ENCODE assay signal across 1 cellular context in the genomic region with DNA sequence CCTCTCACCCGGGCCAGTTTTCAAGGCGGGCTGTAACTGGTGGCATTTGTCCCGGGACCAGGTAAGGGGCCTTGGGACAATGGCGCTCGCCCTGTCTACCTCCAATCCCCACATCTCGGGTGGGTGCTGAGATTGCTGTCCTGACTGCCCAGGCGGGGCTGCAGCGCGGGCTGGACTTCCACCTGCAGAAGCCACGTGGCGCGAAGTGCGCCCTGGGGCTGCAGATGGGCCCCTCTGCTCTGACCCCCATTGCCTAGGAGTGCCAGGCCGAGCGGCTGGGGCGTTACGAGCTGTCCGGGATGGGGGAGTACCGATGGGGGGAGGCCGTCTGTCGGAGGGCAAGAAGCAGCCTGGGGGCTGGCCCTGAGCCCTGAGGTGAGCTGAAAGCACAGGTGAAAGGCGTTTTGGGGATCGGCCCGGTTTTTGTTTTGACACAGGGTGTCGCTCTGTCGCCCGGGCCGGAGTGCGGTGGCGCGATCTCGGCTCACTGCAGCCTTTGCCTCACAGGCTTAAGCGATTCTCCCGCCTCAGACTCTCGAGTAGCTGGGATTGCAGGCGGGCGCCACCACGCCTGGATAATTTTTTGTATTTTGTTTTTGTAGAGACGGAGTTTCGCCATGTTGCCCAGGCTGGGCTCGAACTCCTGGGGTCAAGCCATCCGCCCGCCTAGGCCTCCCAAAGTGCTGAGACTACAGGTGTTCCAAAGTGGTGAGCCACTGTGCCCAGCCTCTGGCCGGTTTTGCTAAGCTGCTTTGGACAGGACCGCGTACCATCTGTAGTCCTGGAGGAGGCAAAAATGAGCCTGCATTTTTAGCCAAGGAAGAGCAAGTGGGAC.
TF ChIP-seq lines count a peak whose summit lies in the region.

A gene with protein sequence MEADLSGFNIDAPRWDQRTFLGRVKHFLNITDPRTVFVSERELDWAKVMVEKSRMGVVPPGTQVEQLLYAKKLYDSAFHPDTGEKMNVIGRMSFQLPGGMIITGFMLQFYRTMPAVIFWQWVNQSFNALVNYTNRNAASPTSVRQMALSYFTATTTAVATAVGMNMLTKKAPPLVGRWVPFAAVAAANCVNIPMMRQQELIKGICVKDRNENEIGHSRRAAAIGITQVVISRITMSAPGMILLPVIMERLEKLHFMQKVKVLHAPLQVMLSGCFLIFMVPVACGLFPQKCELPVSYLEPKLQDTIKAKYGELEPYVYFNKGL (plus strand): TSS at position 16 of the 835 bp plus-strand sequence. CDS start 12,001 bp downstream, outside the sequence.

TF ChIP-seq in K562, 482 proteins besides CTCF, POLR2A, EP300 and RAD21 (continued from another document):
- TF ChIP-seq, protein P1, sequence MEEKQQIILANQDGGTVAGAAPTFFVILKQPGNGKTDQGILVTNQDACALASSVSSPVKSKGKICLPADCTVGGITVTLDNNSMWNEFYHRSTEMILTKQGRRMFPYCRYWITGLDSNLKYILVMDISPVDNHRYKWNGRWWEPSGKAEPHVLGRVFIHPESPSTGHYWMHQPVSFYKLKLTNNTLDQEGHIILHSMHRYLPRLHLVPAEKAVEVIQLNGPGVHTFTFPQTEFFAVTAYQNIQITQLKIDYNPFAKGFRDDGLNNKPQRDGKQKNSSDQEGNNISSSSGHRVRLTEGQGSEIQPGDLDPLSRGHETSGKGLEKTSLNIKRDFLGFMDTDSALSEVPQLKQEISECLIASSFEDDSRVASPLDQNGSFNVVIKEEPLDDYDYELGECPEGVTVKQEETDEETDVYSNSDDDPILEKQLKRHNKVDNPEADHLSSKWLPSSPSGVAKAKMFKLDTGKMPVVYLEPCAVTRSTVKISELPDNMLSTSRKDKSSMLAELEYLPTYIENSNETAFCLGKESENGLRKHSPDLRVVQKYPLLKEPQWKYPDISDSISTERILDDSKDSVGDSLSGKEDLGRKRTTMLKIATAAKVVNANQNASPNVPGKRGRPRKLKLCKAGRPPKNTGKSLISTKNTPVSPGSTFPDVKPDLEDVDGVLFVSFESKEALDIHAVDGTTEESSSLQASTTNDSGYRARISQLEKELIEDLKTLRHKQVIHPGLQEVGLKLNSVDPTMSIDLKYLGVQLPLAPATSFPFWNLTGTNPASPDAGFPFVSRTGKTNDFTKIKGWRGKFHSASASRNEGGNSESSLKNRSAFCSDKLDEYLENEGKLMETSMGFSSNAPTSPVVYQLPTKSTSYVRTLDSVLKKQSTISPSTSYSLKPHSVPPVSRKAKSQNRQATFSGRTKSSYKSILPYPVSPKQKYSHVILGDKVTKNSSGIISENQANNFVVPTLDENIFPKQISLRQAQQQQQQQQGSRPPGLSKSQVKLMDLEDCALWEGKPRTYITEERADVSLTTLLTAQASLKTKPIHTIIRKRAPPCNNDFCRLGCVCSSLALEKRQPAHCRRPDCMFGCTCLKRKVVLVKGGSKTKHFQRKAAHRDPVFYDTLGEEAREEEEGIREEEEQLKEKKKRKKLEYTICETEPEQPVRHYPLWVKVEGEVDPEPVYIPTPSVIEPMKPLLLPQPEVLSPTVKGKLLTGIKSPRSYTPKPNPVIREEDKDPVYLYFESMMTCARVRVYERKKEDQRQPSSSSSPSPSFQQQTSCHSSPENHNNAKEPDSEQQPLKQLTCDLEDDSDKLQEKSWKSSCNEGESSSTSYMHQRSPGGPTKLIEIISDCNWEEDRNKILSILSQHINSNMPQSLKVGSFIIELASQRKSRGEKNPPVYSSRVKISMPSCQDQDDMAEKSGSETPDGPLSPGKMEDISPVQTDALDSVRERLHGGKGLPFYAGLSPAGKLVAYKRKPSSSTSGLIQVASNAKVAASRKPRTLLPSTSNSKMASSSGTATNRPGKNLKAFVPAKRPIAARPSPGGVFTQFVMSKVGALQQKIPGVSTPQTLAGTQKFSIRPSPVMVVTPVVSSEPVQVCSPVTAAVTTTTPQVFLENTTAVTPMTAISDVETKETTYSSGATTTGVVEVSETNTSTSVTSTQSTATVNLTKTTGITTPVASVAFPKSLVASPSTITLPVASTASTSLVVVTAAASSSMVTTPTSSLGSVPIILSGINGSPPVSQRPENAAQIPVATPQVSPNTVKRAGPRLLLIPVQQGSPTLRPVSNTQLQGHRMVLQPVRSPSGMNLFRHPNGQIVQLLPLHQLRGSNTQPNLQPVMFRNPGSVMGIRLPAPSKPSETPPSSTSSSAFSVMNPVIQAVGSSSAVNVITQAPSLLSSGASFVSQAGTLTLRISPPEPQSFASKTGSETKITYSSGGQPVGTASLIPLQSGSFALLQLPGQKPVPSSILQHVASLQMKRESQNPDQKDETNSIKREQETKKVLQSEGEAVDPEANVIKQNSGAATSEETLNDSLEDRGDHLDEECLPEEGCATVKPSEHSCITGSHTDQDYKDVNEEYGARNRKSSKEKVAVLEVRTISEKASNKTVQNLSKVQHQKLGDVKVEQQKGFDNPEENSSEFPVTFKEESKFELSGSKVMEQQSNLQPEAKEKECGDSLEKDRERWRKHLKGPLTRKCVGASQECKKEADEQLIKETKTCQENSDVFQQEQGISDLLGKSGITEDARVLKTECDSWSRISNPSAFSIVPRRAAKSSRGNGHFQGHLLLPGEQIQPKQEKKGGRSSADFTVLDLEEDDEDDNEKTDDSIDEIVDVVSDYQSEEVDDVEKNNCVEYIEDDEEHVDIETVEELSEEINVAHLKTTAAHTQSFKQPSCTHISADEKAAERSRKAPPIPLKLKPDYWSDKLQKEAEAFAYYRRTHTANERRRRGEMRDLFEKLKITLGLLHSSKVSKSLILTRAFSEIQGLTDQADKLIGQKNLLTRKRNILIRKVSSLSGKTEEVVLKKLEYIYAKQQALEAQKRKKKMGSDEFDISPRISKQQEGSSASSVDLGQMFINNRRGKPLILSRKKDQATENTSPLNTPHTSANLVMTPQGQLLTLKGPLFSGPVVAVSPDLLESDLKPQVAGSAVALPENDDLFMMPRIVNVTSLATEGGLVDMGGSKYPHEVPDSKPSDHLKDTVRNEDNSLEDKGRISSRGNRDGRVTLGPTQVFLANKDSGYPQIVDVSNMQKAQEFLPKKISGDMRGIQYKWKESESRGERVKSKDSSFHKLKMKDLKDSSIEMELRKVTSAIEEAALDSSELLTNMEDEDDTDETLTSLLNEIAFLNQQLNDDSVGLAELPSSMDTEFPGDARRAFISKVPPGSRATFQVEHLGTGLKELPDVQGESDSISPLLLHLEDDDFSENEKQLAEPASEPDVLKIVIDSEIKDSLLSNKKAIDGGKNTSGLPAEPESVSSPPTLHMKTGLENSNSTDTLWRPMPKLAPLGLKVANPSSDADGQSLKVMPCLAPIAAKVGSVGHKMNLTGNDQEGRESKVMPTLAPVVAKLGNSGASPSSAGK (IDR thresholded peaks at IDR 0.05): peak; percentile 82
- TF ChIP-seq ZNF445 (CRISPR knock-in tag; IDR thresholded peaks at IDR 0.05; ENCODE audit: low read depth) (no peak), RBM22 (IDR thresholded peaks at IDR 0.05; ENCODE audit: low read depth, low read length, poor library complexity, severe bottlenecking) (no peak), CREB1 (IDR thresholded peaks at IDR 0.05) (no peak), CREB1 (CRISPR knock-in tag; IDR thresholded peaks at IDR 0.05) (no peak), EGR1 (conservative IDR thresholded peaks at IDR 0.05) (no peak)
- TF ChIP-seq, protein P2, sequence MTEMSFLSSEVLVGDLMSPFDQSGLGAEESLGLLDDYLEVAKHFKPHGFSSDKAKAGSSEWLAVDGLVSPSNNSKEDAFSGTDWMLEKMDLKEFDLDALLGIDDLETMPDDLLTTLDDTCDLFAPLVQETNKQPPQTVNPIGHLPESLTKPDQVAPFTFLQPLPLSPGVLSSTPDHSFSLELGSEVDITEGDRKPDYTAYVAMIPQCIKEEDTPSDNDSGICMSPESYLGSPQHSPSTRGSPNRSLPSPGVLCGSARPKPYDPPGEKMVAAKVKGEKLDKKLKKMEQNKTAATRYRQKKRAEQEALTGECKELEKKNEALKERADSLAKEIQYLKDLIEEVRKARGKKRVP (CRISPR knock-in tag; IDR thresholded peaks at IDR 0.05): no peak
